Comparison of ENCODE assay signal across 8 cellular contexts in the genomic region with DNA sequence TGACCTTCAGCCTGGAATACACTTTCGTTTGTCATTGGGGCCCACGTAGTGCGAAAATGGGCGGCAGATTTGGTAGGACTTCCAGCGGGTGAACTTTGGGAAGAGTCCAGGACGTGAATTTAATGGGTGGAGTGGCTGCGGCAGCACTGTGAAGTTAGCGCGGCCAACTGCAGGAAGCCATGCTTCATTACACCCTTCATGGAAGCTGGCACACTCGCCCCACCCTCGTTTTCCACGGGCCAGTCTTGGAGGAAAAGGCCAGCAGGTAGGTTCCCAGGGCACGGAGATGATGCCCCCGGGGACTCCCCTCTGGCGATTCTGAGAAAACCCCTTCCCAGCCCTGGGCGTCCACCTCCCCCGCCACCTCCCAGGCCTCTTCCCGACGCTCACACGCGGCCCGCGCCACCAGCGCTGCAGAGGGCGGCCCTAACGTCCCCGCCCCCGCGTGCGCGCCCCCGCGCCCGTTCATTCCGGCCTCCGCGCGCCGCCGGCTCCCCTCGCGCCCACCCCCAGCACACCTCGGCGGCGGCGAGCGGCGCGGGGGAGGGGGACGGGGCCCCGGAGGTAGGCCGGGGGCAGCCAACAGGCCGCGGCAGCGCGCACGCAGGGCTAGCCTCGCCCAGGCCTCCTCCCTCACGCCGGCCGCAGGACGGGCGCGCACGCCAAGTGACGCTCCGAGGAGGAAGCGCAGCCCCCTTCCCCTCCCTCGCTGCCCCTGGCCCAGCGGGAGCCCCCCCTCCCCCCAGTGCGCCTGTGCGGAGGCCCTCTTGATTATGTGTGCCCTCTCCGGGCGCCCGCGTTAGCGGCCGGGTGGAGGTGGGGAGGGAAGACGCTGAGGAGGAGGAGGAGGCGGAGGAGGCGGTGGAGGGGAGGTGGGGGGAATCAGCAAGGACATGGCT. TPM values are rescaled to one million over a fixed set of nuclear protein-coding genes. Genes with fewer than 3 reads are reported as not detected.
DNase-seq lines count a peak whose midpoint lies in the region; ATAC-seq and TF ChIP-seq lines count a peak whose summit lies in the region.

Gene MLLT10 (plus strand): TSS at position 656 of the 899 bp plus-strand sequence. CDS start 413 bp downstream, outside the sequence.

- TF ChIP-seq POLR2A in Peyer's patch (IDR thresholded peaks at IDR 0.05), result peak; percentile 57 to 58
- peak in 3 of 4 donors; percentile 44 to 87 (median 77) for TF ChIP-seq POLR2A in esophagus squamous epithelium (IDR thresholded peaks at IDR 0.05)

- H3K4me3 Mint-ChIP-seq in activated T-cell treated with anti-CD3 and anti-CD28 coated beads, Interleukin-2, amount 50 U/mL, for 72 hours, result peak within 1 kb of the TSS; percentile 88 to 95
- H3K4me3 Mint-ChIP-seq in naive B cell, result peak within 1 kb of the TSS; percentile 87 to 96 (median 94)
- peak within 1 kb of the TSS; percentile 89 for H3K4me3 Mint-ChIP-seq in stimulated activated memory B cell treated with anti-CD40 and anti-IgM and Interleukin-4, amounts not matched to agents 10 μg/mL and 1 μg/mL and 100 μg/mL, for 72 hours

- WGBS in esophagus squamous epithelium, 2 donors, result 0% methylated on average over 7 to 10 of the region's 81 CpGs

- no peak for TF ChIP-seq EP300 in Ishikawa (IDR thresholded peaks at IDR 0.05; ENCODE audit: borderline replicate concordance)

- peaks cover 3 to 26% (median 5%) of the 10 kb centered on the region in 4 donors for H3K4me1 ChIP-seq in Peyer's patch
- peaks cover 4 to 71% (median 19%) of the 10 kb centered on the region in 3 donors for H3K4me1 ChIP-seq in esophagus squamous epithelium

- H3K36me3 Mint-ChIP-seq in activated T-cell treated with anti-CD3 and anti-CD28 coated beads, Interleukin-2, amount 50 U/mL, for 72 hours (ENCODE audit: insufficient read depth in 2 of 2), result peaks cover 7 to 8% of the 10 kb centered on the region in 2 donors
- peaks cover 0 to 4% of the 10 kb centered on the region in 2 donors for H3K36me3 Mint-ChIP-seq in naive B cell
- H3K36me3 Mint-ChIP-seq in stimulated activated memory B cell treated with anti-CD40 and anti-IgM and Interleukin-4, amounts not matched to agents 10 μg/mL and 1 μg/mL and 100 μg/mL, for 72 hours, result peaks cover 5% of the 10 kb centered on the region

- H3K27me3 Mint-ChIP-seq in activated T-cell treated with anti-CD3 and anti-CD28 coated beads, Interleukin-2, amount 50 U/mL, for 72 hours (ENCODE audit: low read depth), result no peaks in the 10 kb centered on the region
- H3K27me3 Mint-ChIP-seq in naive B cell, result peaks cover 0 to 5% (median 0%) of the 10 kb centered on the region in 3 donors
- no peaks in the 10 kb centered on the region for H3K27me3 Mint-ChIP-seq in stimulated activated memory B cell treated with anti-CD40 and anti-IgM and Interleukin-4, amounts not matched to agents 10 μg/mL and 1 μg/mL and 100 μg/mL, for 72 hours

- H3K4me1 Mint-ChIP-seq in activated T-cell treated with anti-CD3 and anti-CD28 coated beads, Interleukin-2, amount 50 U/mL, for 72 hours (ENCODE audit: low read depth), result peaks cover 10% of the 10 kb centered on the region
- peaks cover 12 to 25% (median 17%) of the 10 kb centered on the region in 3 donors for H3K4me1 Mint-ChIP-seq in naive B cell
- peaks cover 24% of the 10 kb centered on the region for H3K4me1 Mint-ChIP-seq in stimulated activated memory B cell treated with anti-CD40 and anti-IgM and Interleukin-4, amounts not matched to agents 10 μg/mL and 1 μg/mL and 100 μg/mL, for 72 hours

- no peaks in the 10 kb centered on the region for H3K9me3 Mint-ChIP-seq in activated T-cell treated with anti-CD3 and anti-CD28 coated beads, Interleukin-2, amount 50 U/mL, for 72 hours
- no peaks in the 10 kb centered on the region for H3K9me3 Mint-ChIP-seq in naive B cell
- H3K9me3 Mint-ChIP-seq in stimulated activated memory B cell treated with anti-CD40 and anti-IgM and Interleukin-4, amounts not matched to agents 10 μg/mL and 1 μg/mL and 100 μg/mL, for 72 hours, result no peaks in the 10 kb centered on the region

- TF ChIP-seq CTCF in Peyer's patch (IDR thresholded peaks at IDR 0.05) (peak; percentile 0 to 54 (median 30)), esophagus squamous epithelium (IDR thresholded peaks at IDR 0.05) (peak in 4 of 6 experiments; percentile 12 to 47 (median 25))

- peak; percentile 47 for DNase-seq in DMS153 treated with DMSO at 0.1 percent for 48 hours (lab: John Stamatoyannopoulos, UW; ENCODE audit: unreplicated experiment)
- peak; percentile 91 to 96 (median 93) for DNase-seq in Peyer's patch
- DNase-seq in activated T-cell treated with anti-CD3 and anti-CD28 coated beads, Interleukin-2, amount 50 U/mL, for 72 hours, result peak; percentile 94 to 95
- DNase-seq in esophagus squamous epithelium (lab: John Stamatoyannopoulos, UW), result peak; percentile 65
- peak; percentile 95 for DNase-seq in naive B cell

- intact Hi-C loops in esophagus squamous epithelium (cut with DNase I), result loop anchor here (10.0 kb wide), 1 partner anchor 191 kb away; no protein-coding TSS in a partner anchor

- peak within 1 kb of the TSS; percentile 56 to 85 (median 74) for H3K4me3 ChIP-seq in Peyer's patch
- H3K4me3 ChIP-seq in esophagus squamous epithelium, result peak within 1 kb of the TSS; percentile 61 to 96 (median 82)

- H3K27me3 ChIP-seq in Peyer's patch, result no peaks in the 10 kb centered on the region
- H3K27me3 ChIP-seq in esophagus squamous epithelium, result no peaks in the 10 kb centered on the region

- no peaks in the 10 kb centered on the region for H3K9me3 ChIP-seq in Peyer's patch
- no peaks in the 10 kb centered on the region for H3K9me3 ChIP-seq in esophagus squamous epithelium

- TF ChIP-seq RAD21 in Ishikawa (IDR thresholded peaks at IDR 0.05; ENCODE audit: low read depth), result no peak

- H3K27ac Mint-ChIP-seq in activated T-cell treated with anti-CD3 and anti-CD28 coated beads, Interleukin-2, amount 50 U/mL, for 72 hours, result peak within 1 kb of the TSS; percentile 82
- peak within 1 kb of the TSS; percentile 77 to 97 (median 91) for H3K27ac Mint-ChIP-seq in naive B cell
- peak within 1 kb of the TSS; percentile 91 for H3K27ac Mint-ChIP-seq in stimulated activated memory B cell treated with anti-CD40 and anti-IgM and Interleukin-4, amounts not matched to agents 10 μg/mL and 1 μg/mL and 100 μg/mL, for 72 hours

- H3K36me3 ChIP-seq in Peyer's patch (peaks cover 0 to 21% (median 0%) of the 10 kb centered on the region in 3 donors), esophagus squamous epithelium (peaks cover 0 to 26% (median 5%) of the 10 kb centered on the region in 3 donors)

- ATAC-seq in GM21526 (IDR thresholded peaks at IDR 0.05; ENCODE audit: low FRiP score, unreplicated experiment) (peak; percentile 86), naive B cell (ENCODE audit: low read depth in 2 of 2) (peak; percentile 84 to 86)
- peak; percentile 91 to 92 for ATAC-seq in activated T-cell treated with anti-CD3 and anti-CD28 coated beads, Interleukin-2, amount 50 U/mL, for 72 hours (replicated peaks in 1 of 2)
- peak; percentile 95 for ATAC-seq in stimulated activated memory B cell treated with anti-CD40 and anti-IgM and Interleukin-4, amounts not matched to agents 10 μg/mL and 1 μg/mL and 100 μg/mL, for 72 hours

- H3K27ac ChIP-seq in Peyer's patch (peak within 1 kb of the TSS; percentile 84 to 96 (median 90)), esophagus squamous epithelium (peak within 1 kb of the TSS; percentile 91 to 100 (median 96))

TF ChIP-seq in Ishikawa, 13 proteins besides CTCF, POLR2A, EP300 and RAD21 (continues in another document):
- peak; percentile 83; the same call in 1 of the 2 replicates for TF ChIP-seq ZBTB7A (IDR thresholded peaks at IDR 0.05; ENCODE audit: low read depth)
- TF ChIP-seq USF1 (IDR thresholded peaks at IDR 0.05), result no peak
- TF ChIP-seq FOXM1 (IDR thresholded peaks at IDR 0.05; ENCODE audit: borderline replicate concordance, low read depth), result no peak
- peak; percentile 92 for TF ChIP-seq MAX (IDR thresholded peaks at IDR 0.05)
- peak; percentile 77 for TF ChIP-seq YY1 (IDR thresholded peaks at IDR 0.05; ENCODE audit: low read depth)
- peak; percentile 82 for TF ChIP-seq EGR1 (IDR thresholded peaks at IDR 0.05)
- 0 out of 2 replicates have a peak, but pooled peaks have one; percentile 6 for TF ChIP-seq NFIC (IDR thresholded peaks at IDR 0.05)
- no peak for TF ChIP-seq CREB1 (IDR thresholded peaks at IDR 0.05; ENCODE audit: low read depth)
- TF ChIP-seq TAF1 (IDR thresholded peaks at IDR 0.05; ENCODE audit: low read depth), result no peak; the same call in none of the 2 replicates
- TF ChIP-seq TEAD4 (IDR thresholded peaks at IDR 0.05), result no peak
- TF ChIP-seq TCF12 (IDR thresholded peaks at IDR 0.05; ENCODE audit: low read depth), result no peak
- TF ChIP-seq CEBPB (IDR thresholded peaks at IDR 0.05), result no peak

RNA-seq across cellular contexts. Expression of gene MLLT10, which starts in this region (rescaled TPM):
- total RNA-seq in Peyer's patch (10 to 100 TPM; 25.2 to 65.2 (median 40.1) TPM), esophagus squamous epithelium (10 to 100 TPM; 22.7 to 49.6 (median 32.4) TPM)
- total RNA-seq in activated T-cell treated with anti-CD3 and anti-CD28 coated beads, Interleukin-2, amount 50 U/mL, for 72 hours, result 10 to 100 TPM; 45.4 to 46.0 TPM
- polyA plus RNA-seq in naive B cell (ENCODE audit: low read depth in 6 of 6), result 1 to 10 TPM; 3.8 to 7.3 (median 6.6) TPM

Comparison
In these comparisons a context has a peak if more than half of its experiments do, and no peak if none do; other contexts are left out.
1. Peak in every context shown above with its lines: DNase-seq, ATAC-seq, H3K4me3 ChIP-seq and H3K27ac ChIP-seq.